ENCODE assay signal across 22 cellular contexts in genomic region chr1:101295212-101295611, GRCh38. TPM values are rescaled to one million over a fixed set of nuclear protein-coding genes. Genes with fewer than 3 reads are reported as not detected.
DNase-seq lines count a peak whose midpoint lies in the region; ATAC-seq and TF ChIP-seq lines count a peak whose summit lies in the region.
"Had no signal": no experiment of that assay in that cellular context is flagged by ENCODE, and none has a peak within 500 bp of the region (broad histone marks: within the 10 kb centered on the region; RNA-seq: fewer than 3 reads in every experiment).

No MANE protein-coding gene starts in this region.

- no peaks in the 10 kb centered on the region for H3K27me3 Mint-ChIP-seq in CD4-positive, alpha-beta T cell
- peaks cover 0 to 3% of the 10 kb centered on the region in 2 donors for H3K27me3 Mint-ChIP-seq in CD8-positive, alpha-beta memory T cell
- peaks cover 10% of the 10 kb centered on the region for H3K27me3 Mint-ChIP-seq in glutamatergic neuron (ENCODE audit: unreplicated experiment)

- H3K4me3 ChIP-seq in CD8-positive, alpha-beta memory T cell (ENCODE audit: low read length), result no peak overlapping the region
- no peak overlapping the region for H3K4me3 ChIP-seq in upper lobe of left lung
- H3K4me3 ChIP-seq: coronary artery, heart right ventricle, MG63, Peyer's patch, SK-N-MC, smooth muscle cell had no signal

- H3K36me3 ChIP-seq in CD8-positive, alpha-beta memory T cell (ENCODE audit: insufficient read depth, low read length), result no peaks in the 10 kb centered on the region
- H3K36me3 ChIP-seq in upper lobe of left lung, result no peaks in the 10 kb centered on the region
- H3K36me3 ChIP-seq: brain microvascular endothelial cell, heart right ventricle, MG63, Peyer's patch had no signal

- H3K4me1 ChIP-seq in CD8-positive, alpha-beta memory T cell (ENCODE audit: insufficient read depth, low read length), result peaks cover 28% of the 10 kb centered on the region
- H3K4me1 ChIP-seq in upper lobe of left lung, result peaks cover 8 to 31% (median 17%) of the 10 kb centered on the region in 4 donors
- H3K4me1 ChIP-seq: Peyer's patch had no signal

- no peaks in the 10 kb centered on the region for H3K27me3 ChIP-seq in CD4-positive, alpha-beta T cell (ENCODE audit: control insufficient read depth, insufficient read depth, low read length)
- H3K27me3 ChIP-seq in CD8-positive, alpha-beta memory T cell (ENCODE audit: insufficient read depth, low read length, poor library complexity, severe bottlenecking), result no peaks in the 10 kb centered on the region
- H3K27me3 ChIP-seq in upper lobe of left lung, result no peaks in the 10 kb centered on the region
- H3K27me3 ChIP-seq: brain microvascular endothelial cell, Peyer's patch had no signal

- no peaks in the 10 kb centered on the region for H3K9me3 ChIP-seq in CD4-positive, alpha-beta T cell (ENCODE audit: control insufficient read depth, low read length)
- H3K9me3 ChIP-seq in CD8-positive, alpha-beta memory T cell (ENCODE audit: low read length), result no peaks in the 10 kb centered on the region
- H3K9me3 ChIP-seq in upper lobe of left lung, result no peaks in the 10 kb centered on the region
- H3K9me3 ChIP-seq: heart right ventricle, MG63, Peyer's patch had no signal

- TF ChIP-seq CTCF in CD4-positive, alpha-beta T cell (IDR thresholded peaks at IDR 0.05), result no peak
- no peak for TF ChIP-seq CTCF in glutamatergic neuron (IDR thresholded peaks at IDR 0.05; ENCODE audit: partially characterized antibody, unreplicated experiment)
- no peak for TF ChIP-seq CTCF in upper lobe of left lung (IDR thresholded peaks at IDR 0.05)

- TF ChIP-seq POLR2A in upper lobe of left lung (IDR thresholded peaks at IDR 0.05), result no peak

- TF ChIP-seq EP300 in upper lobe of left lung (IDR thresholded peaks at IDR 0.05), result no peak

- peaks cover 68% of the 10 kb centered on the region for H3K4me1 Mint-ChIP-seq in CD4-positive, alpha-beta T cell (ENCODE audit: low read depth)
- peaks cover 31 to 71% (median 61%) of the 10 kb centered on the region in 3 donors for H3K4me1 Mint-ChIP-seq in CD8-positive, alpha-beta memory T cell
- peaks cover 47% of the 10 kb centered on the region for H3K4me1 Mint-ChIP-seq in glutamatergic neuron (ENCODE audit: low read depth, unreplicated experiment)

- intact Hi-C loops in CD4-positive, alpha-beta T cell (cut with DNase I, micrococcal nuclease), result no loop called here

- H3K9me3 Mint-ChIP-seq in CD4-positive, alpha-beta T cell, result no peaks in the 10 kb centered on the region
- H3K9me3 Mint-ChIP-seq in CD8-positive, alpha-beta memory T cell, result no peaks in the 10 kb centered on the region
- H3K9me3 Mint-ChIP-seq in glutamatergic neuron (ENCODE audit: unreplicated experiment), result peaks cover 14% of the 10 kb centered on the region
- H3K9me3 Mint-ChIP-seq: stimulated activated naive CD8-positive, alpha-beta T cell treated with anti-CD3 and anti-CD28 coated beads, Interleukin-15, Interleukin-2, amounts not matched to agents 100 ng/mL and 50 ng/mL, for 24 hours; type B pancreatic cell had no signal

- WGBS in upper lobe of left lung, 2 donors, result 59 to 73% methylated on average over 4 of the region's 4 CpGs

- peak overlapping the region; percentile 23 for H3K4me3 Mint-ChIP-seq in CD4-positive, alpha-beta T cell
- peak overlapping the region in 1 of 7 donors; percentile 34 for H3K4me3 Mint-ChIP-seq in CD8-positive, alpha-beta memory T cell
- no peak overlapping the region for H3K4me3 Mint-ChIP-seq in glutamatergic neuron (ENCODE audit: unreplicated experiment)
- H3K4me3 Mint-ChIP-seq: stimulated activated naive CD8-positive, alpha-beta T cell treated with anti-CD3 and anti-CD28 coated beads, Interleukin-15, Interleukin-2, amounts not matched to agents 100 ng/mL and 50 ng/mL, for 24 hours; type B pancreatic cell had no signal

- no peak for DNase-seq in CD4-positive, alpha-beta T cell
- DNase-seq in CD8-positive, alpha-beta memory T cell, result no peak
- peak; percentile 77 for DNase-seq in SW480 (ENCODE audit: low spot score)
- no peak for DNase-seq in glutamatergic neuron
- no peak for DNase-seq in upper lobe of left lung
- DNase-seq in activated naive CD4-positive, alpha-beta T cell treated with Interleukin-2 at 50 U/mL for 16 hours, result no peak
- DNase-seq in NCI-H345 (lab: John Stamatoyannopoulos, UW), result no peak
- DNase-seq: activated CD4-positive, CD25-positive, alpha-beta regulatory T cell; brain microvascular endothelial cell; COR-L47; HCEC 1CT; heart right ventricle; MG63; NCI-H446; stimulated activated CD4-positive, alpha-beta T cell treated with anti-CD3 and anti-CD28 coated beads, Interleukin-4, amount 100 ng/mL, for 24 hours; T1000 had no signal

- ATAC-seq in CD4-positive, alpha-beta T cell (ENCODE audit: poor library complexity), result no peak
- ATAC-seq in upper lobe of left lung (ENCODE audit: low FRiP score in 2 of 2), result no peak
- ATAC-seq: heart right ventricle had no signal

- CTCF ChIA-PET in CD4-positive, alpha-beta T cell (lab: Charles Lee), result interaction anchor here (1.3 kb wide), 1 partner anchor 14 kb away, joined by 6 read pairs; no protein-coding TSS in a partner anchor
- CTCF ChIA-PET in CD8-positive, alpha-beta memory T cell (lab: Charles Lee), result interaction anchor here (1.1 to 13.4 kb wide), 3 partner anchors 14 to 63 kb away, joined by 5 to 214 read pairs (median 5); partner anchors contain the start of gene S1PR1

- no peak overlapping the region for H3K27ac ChIP-seq in CD4-positive, alpha-beta T cell (ENCODE audit: low read depth, low read length)
- no peak overlapping the region for H3K27ac ChIP-seq in CD8-positive, alpha-beta memory T cell (ENCODE audit: low read depth, low read length)
- no peak overlapping the region for H3K27ac ChIP-seq in upper lobe of left lung
- H3K27ac ChIP-seq: brain microvascular endothelial cell, coronary artery, heart right ventricle, Peyer's patch, SK-N-MC had no signal

- H3K36me3 Mint-ChIP-seq in CD4-positive, alpha-beta T cell (ENCODE audit: low read depth), result no peaks in the 10 kb centered on the region
- H3K36me3 Mint-ChIP-seq in CD8-positive, alpha-beta memory T cell, result peaks cover 0 to 3% (median 0%) of the 10 kb centered on the region in 3 donors
- no peaks in the 10 kb centered on the region for H3K36me3 Mint-ChIP-seq in glutamatergic neuron (ENCODE audit: unreplicated experiment)
- H3K36me3 Mint-ChIP-seq: type B pancreatic cell had no signal

- peak overlapping the region; percentile 72 for H3K27ac Mint-ChIP-seq in CD4-positive, alpha-beta T cell
- H3K27ac Mint-ChIP-seq in CD8-positive, alpha-beta memory T cell, result peak overlapping the region in 6 of 8 donors; percentile 19 to 89 (median 58)
- H3K27ac Mint-ChIP-seq in glutamatergic neuron (ENCODE audit: unreplicated experiment), result peak overlapping the region; percentile 39
- H3K27ac Mint-ChIP-seq: type B pancreatic cell had no signal

- POLR2A ChIA-PET in CD4-positive, alpha-beta T cell (lab: Charles Lee), result interaction anchor here (0.9 to 1.7 kb wide), 4 partner anchors 14 to 60 kb away, joined by 3 to 5 read pairs (median 4); no protein-coding TSS in a partner anchor
- POLR2A ChIA-PET in CD8-positive, alpha-beta memory T cell (lab: Charles Lee), result interaction anchor here (0.7 kb wide), 1 partner anchor 329 kb away, joined by 3 read pairs; no protein-coding TSS in a partner anchor

RNA-seq across cellular contexts. Expression of gene S1PR1, which starts 58.4 kb away (rescaled TPM):
- 100 to 1,000 TPM; 397 to 414 TPM for total RNA-seq in CD4-positive, alpha-beta T cell
- total RNA-seq in CD8-positive, alpha-beta memory T cell, result 100 to 1,000 TPM; 118 to 123 TPM
- 203 TPM for polyA plus RNA-seq in CD8-positive, alpha-beta memory T cell
- total RNA-seq in glutamatergic neuron (ENCODE audit: unreplicated experiment) (not detected), upper lobe of left lung (100 to 1,000 TPM in 1 of 6 donors, 10 to 100 TPM in 5; 18.9 to 130 (median 76.5) TPM)

Comparison
In these comparisons a context has a peak if more than half of its experiments do, and no peak if none do; other contexts are left out.
1. RNA of gene S1PR1, which starts 58.4 kb away (total RNA-seq): 397 to 414 TPM in CD4-positive, alpha-beta T cell, 118 to 123 TPM in CD8-positive, alpha-beta memory T cell and 18.9 to 130 TPM in upper lobe of left lung; not detected in glutamatergic neuron (single experiment); every median in the first group is over 10 times any median in the second.
2. Peak in every context shown above with its lines, with median percentiles within 50 percentile points of each other: H3K27ac Mint-ChIP-seq.